Comparison of ENCODE assay signal across 8 cellular contexts in genomic region chr9:14846871-14847311, GRCh38.
DNase-seq lines count a peak whose midpoint lies in the region; ATAC-seq, FAIRE-seq and TF ChIP-seq lines count a peak whose summit lies in the region.

No MANE protein-coding gene starts in this region.

- no peaks in the 10 kb centered on the region for H3K36me3 Mint-ChIP-seq in CD14-positive monocyte
- H3K36me3 Mint-ChIP-seq in activated CD8-positive, alpha-beta T cell treated with anti-CD3 and anti-CD28 coated beads, Interleukin-2, amount 10 ng/mL, durations not matched to agents 7 days and 5 days (ENCODE audit: low read depth) = no peaks in the 10 kb centered on the region
- peaks cover 7% of the 10 kb centered on the region for H3K36me3 Mint-ChIP-seq in progenitor cell of endocrine pancreas (ENCODE audit: insufficient read depth)

- TF ChIP-seq CTCF in CD14-positive monocyte (IDR thresholded peaks at IDR 0.05) (peak; percentile 66), progenitor cell of endocrine pancreas (IDR thresholded peaks at IDR 0.05; ENCODE audit: unreplicated experiment) (peak; percentile 60)

- CTCF ChIA-PET in activated CD8-positive, alpha-beta T cell treated with anti-CD3 and anti-CD28 coated beads, Interleukin-2, amount 10 ng/mL, durations not matched to agents 7 days and 5 days (lab: Charles Lee) = interaction anchor here (0.7 kb wide), 1 partner anchor 8 kb away, joined by 3 read pairs; no protein-coding TSS in a partner anchor

- H3K27me3 Mint-ChIP-seq in CD14-positive monocyte (ENCODE audit: low read depth in 3 of 3) (peaks cover 0 to 3% (median 0%) of the 10 kb centered on the region in 3 donors), progenitor cell of endocrine pancreas (no peaks in the 10 kb centered on the region)
- peaks cover 10% of the 10 kb centered on the region for H3K27me3 Mint-ChIP-seq in activated CD8-positive, alpha-beta T cell treated with anti-CD3 and anti-CD28 coated beads, Interleukin-2, amount 10 ng/mL, durations not matched to agents 7 days and 5 days (ENCODE audit: low read depth)

- no peak for FAIRE-seq in RCC 7860 (lab: Jason Lieb, UNC)

- H3K4me3 Mint-ChIP-seq in CD14-positive monocyte (no peak overlapping the region), progenitor cell of endocrine pancreas (ENCODE audit: low read depth) (no peak overlapping the region)
- H3K4me3 Mint-ChIP-seq in activated CD8-positive, alpha-beta T cell treated with anti-CD3 and anti-CD28 coated beads, Interleukin-2, amount 10 ng/mL, durations not matched to agents 7 days and 5 days = no peak overlapping the region

- intact Hi-C loops in CD14-positive monocyte (cut with micrococcal nuclease) = no loop called here

- POLR2A ChIA-PET in activated CD8-positive, alpha-beta T cell treated with anti-CD3 and anti-CD28 coated beads, Interleukin-2, amount 10 ng/mL, durations not matched to agents 7 days and 5 days (lab: Charles Lee) = no interaction called here

- ATAC-seq in GM18907 (IDR thresholded peaks at IDR 0.05; ENCODE audit: unreplicated experiment) (peak; percentile 98), HG03095 (IDR thresholded peaks at IDR 0.05; ENCODE audit: unreplicated experiment) (peak; percentile 98)
- ATAC-seq in activated CD8-positive, alpha-beta T cell treated with anti-CD3 and anti-CD28 coated beads, Interleukin-2, amount 10 ng/mL, durations not matched to agents 7 days and 5 days = peak; percentile 75

- H3K4me1 Mint-ChIP-seq in CD14-positive monocyte (no peaks in the 10 kb centered on the region), progenitor cell of endocrine pancreas (ENCODE audit: low read depth) (no peaks in the 10 kb centered on the region)
- no peaks in the 10 kb centered on the region for H3K4me1 Mint-ChIP-seq in activated CD8-positive, alpha-beta T cell treated with anti-CD3 and anti-CD28 coated beads, Interleukin-2, amount 10 ng/mL, durations not matched to agents 7 days and 5 days (ENCODE audit: low read depth)

- H3K9me3 Mint-ChIP-seq in CD14-positive monocyte (peaks cover 0 to 3% (median 2%) of the 10 kb centered on the region in 7 donors), progenitor cell of endocrine pancreas (ENCODE audit: low read depth) (no peaks in the 10 kb centered on the region)
- no peaks in the 10 kb centered on the region for H3K9me3 Mint-ChIP-seq in activated CD8-positive, alpha-beta T cell treated with anti-CD3 and anti-CD28 coated beads, Interleukin-2, amount 10 ng/mL, durations not matched to agents 7 days and 5 days (ENCODE audit: insufficient read depth)

- H3K27ac Mint-ChIP-seq in CD14-positive monocyte (no peak overlapping the region), progenitor cell of endocrine pancreas (no peak overlapping the region)
- no peak overlapping the region for H3K27ac Mint-ChIP-seq in activated CD8-positive, alpha-beta T cell treated with anti-CD3 and anti-CD28 coated beads, Interleukin-2, amount 10 ng/mL, durations not matched to agents 7 days and 5 days

- DNase-seq in CD14-positive monocyte (ENCODE audit: low spot score) (no peak), NCI-H446 (lab: John Stamatoyannopoulos, UW) (peak; percentile 30 to 83), fibroblast of peridontal ligament (ENCODE audit: extremely low read depth) (peak; percentile 26), progenitor cell of endocrine pancreas (ENCODE audit: low spot score, unreplicated experiment) (peak; percentile 22), RCC 7860 (ENCODE audit: low spot score) (no peak)
- DNase-seq in activated CD8-positive, alpha-beta T cell treated with anti-CD3 and anti-CD28 coated beads, Interleukin-2, amount 10 ng/mL, durations not matched to agents 7 days and 5 days = peak; percentile 73

Comparison
In these comparisons a context has a peak if more than half of its experiments do, and no peak if none do; other contexts are left out.
1. DNase-seq: peak in NCI-H446 (2 of 2), activated CD8-positive, alpha-beta T cell treated with anti-CD3 and anti-CD28 coated beads, Interleukin-2, amount 10 ng/mL, durations not matched to agents 7 days and 5 days (single experiment), fibroblast of peridontal ligament (single experiment) and progenitor cell of endocrine pancreas (single experiment); none in CD14-positive monocyte (single experiment) and RCC 7860 (single experiment).
2. Peak in every context shown above with its lines, with median percentiles within 50 percentile points of each other: ATAC-seq.